15 cellular contexts compared by ENCODE assay signal in the genomic region with DNA sequence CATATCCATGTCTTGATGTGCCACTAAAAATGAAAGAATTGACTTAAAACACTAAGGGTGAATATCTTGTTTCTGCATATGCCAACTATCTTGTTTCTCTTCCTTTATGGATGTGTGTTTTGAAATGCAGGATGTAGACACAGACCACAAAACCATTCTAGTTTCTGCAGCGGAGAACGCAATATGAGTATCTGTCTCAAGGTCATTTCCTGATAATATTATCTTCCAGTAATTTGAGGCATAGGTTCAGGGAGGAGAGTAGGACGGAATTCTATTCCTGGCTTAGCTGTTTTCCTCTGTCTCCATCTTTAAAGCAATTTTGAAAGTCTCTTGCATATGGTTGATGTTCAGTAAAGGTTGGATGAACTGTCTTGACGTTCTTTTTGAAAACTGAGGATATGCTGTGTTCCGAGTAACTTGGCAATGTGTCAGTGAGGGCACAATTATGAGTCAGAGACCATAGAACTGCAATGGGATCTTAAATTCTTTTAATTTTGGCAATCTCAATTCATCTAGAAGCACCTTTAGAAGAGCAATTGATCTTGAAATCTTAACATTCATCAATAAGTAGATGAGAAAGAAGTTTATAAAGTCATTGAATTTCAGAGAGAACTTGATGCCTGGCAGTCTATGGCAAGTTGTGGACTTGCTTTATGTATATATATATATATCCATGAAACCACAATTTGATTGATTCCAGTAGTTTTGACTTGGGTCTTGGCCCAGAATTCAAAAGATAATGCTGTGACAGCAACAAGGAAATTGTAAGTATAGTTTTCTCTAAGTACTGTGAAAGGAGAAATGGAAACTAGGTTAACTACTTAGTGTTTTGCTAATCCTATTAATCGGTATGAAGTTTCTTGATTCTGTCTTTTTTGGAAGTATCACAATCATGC. TPM values are rescaled to one million over a fixed set of nuclear protein-coding genes. Genes with fewer than 3 reads are reported as not detected.
DNase-seq lines count a peak whose midpoint lies in the region; ATAC-seq and TF ChIP-seq lines count a peak whose summit lies in the region.
"Had no signal": no experiment of that assay in that cellular context is flagged by ENCODE, and none has a peak within 500 bp of the region (broad histone marks: within the 10 kb centered on the region; RNA-seq: fewer than 3 reads in every experiment).

No MANE protein-coding gene starts in this region.

- no peak for TF ChIP-seq CTCF in fibroblast of pulmonary artery (IDR thresholded peaks at IDR 0.05; ENCODE audit: low read length, missing control alignments)

- H3K4me1 ChIP-seq in CD4-positive, alpha-beta memory T cell (ENCODE audit: insufficient read depth, low read length), result peaks cover 18% of the 10 kb centered on the region

- no peaks in the 10 kb centered on the region for H3K9me3 ChIP-seq in CD4-positive, alpha-beta memory T cell (ENCODE audit: control insufficient read depth in 1 of 2, low read length in 2 of 2)

- H3K4me1 Mint-ChIP-seq in CD4-positive, alpha-beta memory T cell, result peaks cover 11 to 16% (median 13%) of the 10 kb centered on the region in 4 donors
- H3K4me1 Mint-ChIP-seq in T-helper 1 cell treated with Interleukin-12 subunit alpha and Interleukin-12 subunit beta and Interleukin-4 antibody, amounts not matched to agents 30 μg/mL and 1 μg/mL, for 36 hours (ENCODE audit: low read depth), result peaks cover 9% of the 10 kb centered on the region

- H3K27ac Mint-ChIP-seq in CD4-positive, alpha-beta memory T cell, result peak overlapping the region in 1 of 7 donors; percentile 38
- peak overlapping the region; percentile 23 for H3K27ac Mint-ChIP-seq in T-helper 1 cell treated with Interleukin-12 subunit alpha and Interleukin-12 subunit beta and Interleukin-4 antibody, amounts not matched to agents 30 μg/mL and 1 μg/mL, for 36 hours
- H3K27ac Mint-ChIP-seq: activated naive CD4-positive, alpha-beta T cell treated with anti-CD3 and anti-CD28 coated beads, Interleukin-2, amount 50 U/mL, for 24 hours had no signal

- POLR2A ChIA-PET in CD4-positive, alpha-beta memory T cell (lab: Charles Lee; ENCODE audit: partially characterized antibody), result no interaction called here

- ATAC-seq in GM19023 (IDR thresholded peaks at IDR 0.05; ENCODE audit: unreplicated experiment) (no peak), HG03097 (IDR thresholded peaks at IDR 0.05; ENCODE audit: low FRiP score, unreplicated experiment) (no peak)

- in situ Hi-C loops in KBM-7 (cut with MboI; ENCODE audit: low pct_unique_long_range_greater_than_20kb, low sequenced_read_pairs), result no loop called here

- H3K4me3 ChIP-seq in CD4-positive, alpha-beta memory T cell (ENCODE audit: low read length in 2 of 2), result no peak overlapping the region
- peak overlapping the region; percentile 14 for H3K4me3 ChIP-seq in fibroblast of pulmonary artery (replicated peaks; ENCODE audit: low read depth, low read length)
- H3K4me3 ChIP-seq: coronary artery, skin epidermis had no signal

- no peak overlapping the region for H3K27ac ChIP-seq in CD4-positive, alpha-beta memory T cell (ENCODE audit: low read depth, low read length)
- H3K27ac ChIP-seq: coronary artery, skin epidermis had no signal

- no peaks in the 10 kb centered on the region for H3K27me3 Mint-ChIP-seq in CD4-positive, alpha-beta memory T cell
- no peaks in the 10 kb centered on the region for H3K27me3 Mint-ChIP-seq in T-helper 1 cell treated with Interleukin-12 subunit alpha and Interleukin-12 subunit beta and Interleukin-4 antibody, amounts not matched to agents 30 μg/mL and 1 μg/mL, for 36 hours (ENCODE audit: low read depth)
- H3K27me3 Mint-ChIP-seq: activated naive CD4-positive, alpha-beta T cell treated with anti-CD3 and anti-CD28 coated beads, Interleukin-2, amount 50 U/mL, for 24 hours; T-cell had no signal

- no peak for DNase-seq in CD4-positive, alpha-beta memory T cell
- DNase-seq in KBM-7 (peak; percentile 64), fibroblast of pulmonary artery (ENCODE audit: low read depth) (peak; percentile 60), NK-92 (lab: John Stamatoyannopoulos, UW; ENCODE audit: unreplicated experiment) (no peak), RKO (ENCODE audit: low spot score) (no peak)
- DNase-seq: activated CD4-positive, alpha-beta T cell treated with anti-CD3 and anti-CD28 coated beads, Interleukin-2, amount 50 U/mL, for 48 hours; mammary epithelial cell; T-cell had no signal

- intact Hi-C loops in CD4-positive, alpha-beta memory T cell (cut with micrococcal nuclease), result no loop called here

- H3K27me3 ChIP-seq in CD4-positive, alpha-beta memory T cell (ENCODE audit: insufficient read depth, low read length), result no peaks in the 10 kb centered on the region

- no peaks in the 10 kb centered on the region for H3K36me3 Mint-ChIP-seq in CD4-positive, alpha-beta memory T cell
- no peaks in the 10 kb centered on the region for H3K36me3 Mint-ChIP-seq in T-helper 1 cell treated with Interleukin-12 subunit alpha and Interleukin-12 subunit beta and Interleukin-4 antibody, amounts not matched to agents 30 μg/mL and 1 μg/mL, for 36 hours (ENCODE audit: low read depth)
- H3K36me3 Mint-ChIP-seq: activated naive CD4-positive, alpha-beta T cell treated with anti-CD3 and anti-CD28 coated beads, Interleukin-2, amount 50 U/mL, for 24 hours had no signal

- CTCF ChIA-PET in CD4-positive, alpha-beta memory T cell (lab: Charles Lee; ENCODE audit: partially characterized antibody), result no interaction called here

- no peaks in the 10 kb centered on the region for H3K36me3 ChIP-seq in CD4-positive, alpha-beta memory T cell (ENCODE audit: insufficient read depth, low read length)

- no peaks in the 10 kb centered on the region for H3K9me3 Mint-ChIP-seq in CD4-positive, alpha-beta memory T cell
- H3K9me3 Mint-ChIP-seq in T-helper 1 cell treated with Interleukin-12 subunit alpha and Interleukin-12 subunit beta and Interleukin-4 antibody, amounts not matched to agents 30 μg/mL and 1 μg/mL, for 36 hours, result no peaks in the 10 kb centered on the region
- H3K9me3 Mint-ChIP-seq: activated naive CD4-positive, alpha-beta T cell treated with anti-CD3 and anti-CD28 coated beads, Interleukin-2, amount 50 U/mL, for 24 hours; T-cell had no signal

- peak overlapping the region in 6 of 8 donors; percentile 1 to 75 (median 18) for H3K4me3 Mint-ChIP-seq in CD4-positive, alpha-beta memory T cell
- no peak overlapping the region for H3K4me3 Mint-ChIP-seq in T-helper 1 cell treated with Interleukin-12 subunit alpha and Interleukin-12 subunit beta and Interleukin-4 antibody, amounts not matched to agents 30 μg/mL and 1 μg/mL, for 36 hours
- H3K4me3 Mint-ChIP-seq: activated naive CD4-positive, alpha-beta T cell treated with anti-CD3 and anti-CD28 coated beads, Interleukin-2, amount 50 U/mL, for 24 hours had no signal

RNA-seq across cellular contexts. Expression of a gene that starts 24.8 kb away (rescaled TPM):
- total RNA-seq in CD4-positive, alpha-beta memory T cell, result 1 to 10 TPM; 2.2 to 3.1 TPM
- 1 to 10 TPM; 1.0 to 1.1 TPM for polyA plus RNA-seq in CD4-positive, alpha-beta memory T cell
- total RNA-seq: OCI-LY7 had no signal

Comparison
In these comparisons a context has a peak if more than half of its experiments do, and no peak if none do; other contexts are left out.
1. DNase-seq: peak in KBM-7 (single experiment) and fibroblast of pulmonary artery (single experiment); none in CD4-positive, alpha-beta memory T cell (0 of 5), NK-92 (single experiment) and RKO (single experiment).